12 cellular contexts compared by ENCODE assay signal in genomic region chr4:151012376-151012775, GRCh38. TPM values are rescaled to one million over a fixed set of nuclear protein-coding genes. Genes with fewer than 3 reads are reported as not detected.
A peak's percentile ranks its signal among the peaks of the same experiment; 100 is the strongest.
DNase-seq lines count a peak whose midpoint lies in the region; ATAC-seq and TF ChIP-seq lines count a peak whose summit lies in the region.
"Had no signal": no experiment of that assay in that cellular context is flagged by ENCODE, and none has a peak within 500 bp of the region (broad histone marks: within the 10 kb centered on the region; RNA-seq: fewer than 3 reads in every experiment).

No MANE protein-coding gene starts in this region.

- no peak for ATAC-seq in CD4-positive, alpha-beta T cell (ENCODE audit: poor library complexity)
- ATAC-seq in HCT116, result no peak
- ATAC-seq in lower lobe of right lung, result no peak
- ATAC-seq: stimulated activated memory B cell treated with anti-CD40 and anti-IgM and Interleukin-4, amounts not matched to agents 10 μg/mL and 1 μg/mL and 100 μg/mL, for 72 hours had no signal

- H3K9me2 ChIP-seq in HCT116 (ENCODE audit: insufficient read depth), result no peaks in the 10 kb centered on the region

- peaks cover 22 to 35% of the 10 kb centered on the region in 2 experiments for H3K4me1 ChIP-seq in HCT116 (ENCODE audit: control insufficient read depth in 1 of 2, insufficient read depth in 2 of 2, low read length in 2 of 2)
- H3K4me1 ChIP-seq in lower lobe of right lung, result peaks cover 24% of the 10 kb centered on the region

- H3K27me3 ChIP-seq in CD4-positive, alpha-beta T cell (ENCODE audit: control insufficient read depth, insufficient read depth, low read length), result no peaks in the 10 kb centered on the region
- H3K27me3 ChIP-seq in HCT116 (ENCODE audit: insufficient read depth, low read length) (no peaks in the 10 kb centered on the region), lower lobe of right lung (ENCODE audit: low read depth) (no peaks in the 10 kb centered on the region)

- H3K36me3 ChIP-seq in HCT116 (ENCODE audit: control insufficient read depth in 1 of 2, insufficient read depth in 2 of 2, low read length in 2 of 2) (peaks cover 0 to 15% of the 10 kb centered on the region in 2 experiments; a peak in 2 of 4 replicates), lower lobe of right lung (no peaks in the 10 kb centered on the region)
- H3K36me3 ChIP-seq: neutrophil had no signal

- DNase-seq in CD4-positive, alpha-beta T cell, result no peak
- no peak for DNase-seq in HCT116 (ENCODE audit: low read depth, low spot score)
- no peak for DNase-seq in activated T-helper 2 cell treated with anti-CD3 and anti-CD28 coated beads, Interferon-gamma antibody, Interleukin-2, Interleukin-4, amounts not matched to agents 10 μg/mL and 5 μg/mL and 100 μg/mL, durations not matched to agents 14 hours and 24 hours and 36 hours (ENCODE audit: low spot score)
- no peak for DNase-seq in lower lobe of right lung
- no peak for DNase-seq in NCI-H69 (lab: John Stamatoyannopoulos, UW)
- no peak for DNase-seq in islet precursor cell
- DNase-seq in RPMI8226, result no peak
- no peak for DNase-seq in lower leg skin (ENCODE audit: low spot score in 2 of 2)
- DNase-seq: DMS 273 treated with DMSO at 0.1 percent for 48 hours, NCI-H2171 had no signal

- H3K4me3 Mint-ChIP-seq in CD4-positive, alpha-beta T cell, result peak overlapping the region; percentile 80
- H3K4me3 Mint-ChIP-seq in activated T-helper 2 cell treated with anti-CD3 and anti-CD28 coated beads, Interferon-gamma antibody, Interleukin-2, Interleukin-4, amounts not matched to agents 10 μg/mL and 5 μg/mL and 100 μg/mL, durations not matched to agents 14 hours and 24 hours and 36 hours (ENCODE audit: low read depth), result peak overlapping the region; percentile 55

- no peaks in the 10 kb centered on the region for H3K9me3 ChIP-seq in CD4-positive, alpha-beta T cell (ENCODE audit: control insufficient read depth, low read length)
- no peaks in the 10 kb centered on the region for H3K9me3 ChIP-seq in HCT116 (ENCODE audit: control insufficient read depth in 1 of 2, insufficient read depth in 1 of 2, low read depth in 1 of 2, low read length in 2 of 2)
- H3K9me3 ChIP-seq in lower lobe of right lung, result no peaks in the 10 kb centered on the region
- H3K9me3 ChIP-seq: neutrophil had no signal

- TF ChIP-seq CTCF in CD4-positive, alpha-beta T cell (IDR thresholded peaks at IDR 0.05), result no peak
- no peak for TF ChIP-seq CTCF in HCT116 (IDR thresholded peaks at IDR 0.05 in 2 of 3, conservative IDR thresholded peaks at IDR 0.05 in 1 of 3; ENCODE audit: borderline replicate concordance in 1 of 3, insufficient read depth in 1 of 3, low read depth in 2 of 3, low read length in 2 of 3)
- TF ChIP-seq CTCF in lower lobe of right lung (IDR thresholded peaks at IDR 0.05), result no peak
- TF ChIP-seq CTCF in lower leg skin (IDR thresholded peaks at IDR 0.05), result no peak

- no peak for TF ChIP-seq POLR2A in HCT116 (IDR thresholded peaks at IDR 0.05; ENCODE audit: borderline replicate concordance, extremely low read depth, insufficient read depth, insufficient read length)
- TF ChIP-seq POLR2A in lower leg skin (IDR thresholded peaks at IDR 0.05), result no peak

- peaks cover 9% of the 10 kb centered on the region; the same call in 1 of the 2 replicates for H4K20me1 ChIP-seq in HCT116 (ENCODE audit: insufficient read depth)

- peak overlapping the region; percentile 16; the same call in 1 of the 2 replicates for H3K9ac ChIP-seq in HCT116 (ENCODE audit: low read length)

- no peak overlapping the region for H2AFZ ChIP-seq in HCT116 (ENCODE audit: low read depth, low read length, poor library complexity, severe bottlenecking)

- intact Hi-C loops in CD4-positive, alpha-beta T cell (cut with DNase I, micrococcal nuclease), result loop anchor here in 1 of 2 experiments (10.0 kb wide), 3 partner anchors 742 to 1772 kb away; partner anchors contain the start of gene FBXW7
- intact Hi-C loops in HCT116 (cut with micrococcal nuclease) (no loop called here), lower lobe of right lung (cut with DNase I) (no loop called here), lower leg skin (cut with DNase I; ENCODE audit: low total_unique reads) (no loop called here)
- intact Hi-C loops in activated T-helper 2 cell treated with anti-CD3 and anti-CD28 coated beads, Interferon-gamma antibody, Interleukin-2, Interleukin-4, amounts not matched to agents 10 μg/mL and 5 μg/mL and 100 μg/mL, durations not matched to agents 14 hours and 24 hours and 36 hours (cut with micrococcal nuclease), result no loop called here

- H3K4me1 Mint-ChIP-seq in CD4-positive, alpha-beta T cell (ENCODE audit: low read depth), result peaks cover 51% of the 10 kb centered on the region
- peaks cover 18% of the 10 kb centered on the region for H3K4me1 Mint-ChIP-seq in activated T-helper 2 cell treated with anti-CD3 and anti-CD28 coated beads, Interferon-gamma antibody, Interleukin-2, Interleukin-4, amounts not matched to agents 10 μg/mL and 5 μg/mL and 100 μg/mL, durations not matched to agents 14 hours and 24 hours and 36 hours (ENCODE audit: low read depth)

- no TSS peak for BruUV-seq in HCT116 (replicated peaks; lab: Mats Ljungman, UMichigan)

- RAD21 ChIA-PET in HCT116 (lab: Charles Lee; ENCODE audit: low non-redundant PET in 1 of 2, low total read pairs in 2 of 2, uncharacterized antibody in 2 of 2, unreplicated experiment in 2 of 2), result no interaction called here

- H3K4me2 ChIP-seq in HCT116 (ENCODE audit: low read length), result peak overlapping the region; percentile 83; the same call in 1 of the 2 replicates

- H3K9me3 Mint-ChIP-seq in CD4-positive, alpha-beta T cell, result no peaks in the 10 kb centered on the region
- no peaks in the 10 kb centered on the region for H3K9me3 Mint-ChIP-seq in activated T-helper 2 cell treated with anti-CD3 and anti-CD28 coated beads, Interferon-gamma antibody, Interleukin-2, Interleukin-4, amounts not matched to agents 10 μg/mL and 5 μg/mL and 100 μg/mL, durations not matched to agents 14 hours and 24 hours and 36 hours
- H3K9me3 Mint-ChIP-seq: stimulated activated memory B cell treated with anti-CD40 and anti-IgM and Interleukin-4, amounts not matched to agents 10 μg/mL and 1 μg/mL and 100 μg/mL, for 72 hours had no signal

- no peaks in the 10 kb centered on the region for H3K27me3 Mint-ChIP-seq in CD4-positive, alpha-beta T cell
- no peaks in the 10 kb centered on the region for H3K27me3 Mint-ChIP-seq in activated T-helper 2 cell treated with anti-CD3 and anti-CD28 coated beads, Interferon-gamma antibody, Interleukin-2, Interleukin-4, amounts not matched to agents 10 μg/mL and 5 μg/mL and 100 μg/mL, durations not matched to agents 14 hours and 24 hours and 36 hours (ENCODE audit: low read depth)
- H3K27me3 Mint-ChIP-seq: stimulated activated memory B cell treated with anti-CD40 and anti-IgM and Interleukin-4, amounts not matched to agents 10 μg/mL and 1 μg/mL and 100 μg/mL, for 72 hours had no signal

- H3K79me2 ChIP-seq in HCT116 (ENCODE audit: insufficient read depth, low read length), result peaks cover 74% of the 10 kb centered on the region

- CTCF ChIA-PET in CD4-positive, alpha-beta T cell (lab: Charles Lee), result interaction anchor here (0.6 to 1.1 kb wide), 3 partner anchors 10 to 1653 kb away, joined by 3 to 4 read pairs (median 3); no protein-coding TSS in a partner anchor
- CTCF ChIA-PET in HCT116 (lab: Charles Lee), result no interaction called here

- peaks cover 35% of the 10 kb centered on the region for H3K36me3 Mint-ChIP-seq in CD4-positive, alpha-beta T cell (ENCODE audit: low read depth)
- H3K36me3 Mint-ChIP-seq in activated T-helper 2 cell treated with anti-CD3 and anti-CD28 coated beads, Interferon-gamma antibody, Interleukin-2, Interleukin-4, amounts not matched to agents 10 μg/mL and 5 μg/mL and 100 μg/mL, durations not matched to agents 14 hours and 24 hours and 36 hours (ENCODE audit: low read depth), result peaks cover 31% of the 10 kb centered on the region
- H3K36me3 Mint-ChIP-seq: stimulated activated memory B cell treated with anti-CD40 and anti-IgM and Interleukin-4, amounts not matched to agents 10 μg/mL and 1 μg/mL and 100 μg/mL, for 72 hours had no signal

- H3K4me3 ChIP-seq in HCT116 (replicated peaks in 1 of 2; ENCODE audit: low read depth in 1 of 2, low read length in 2 of 2) (peak overlapping the region in 1 of 2 experiments; percentile 80; a peak in 1 of 4 replicates), lower lobe of right lung (peak overlapping the region; percentile 99), lower leg skin (ENCODE audit: low read depth, poor library complexity, severe bottlenecking) (no peak overlapping the region)

- TF ChIP-seq RAD21 in HCT116 (IDR thresholded peaks at IDR 0.05; ENCODE audit: low read depth), result no peak

- WGBS in lower leg skin, 2 donors, result 77% methylated on average over 2 of the region's 2 CpGs

- no peak overlapping the region for H3K27ac ChIP-seq in CD4-positive, alpha-beta T cell (ENCODE audit: low read depth, low read length)
- H3K27ac ChIP-seq in HCT116 (ENCODE audit: low read depth, low read length), result peak overlapping the region; percentile 18; the same call in 1 of the 2 replicates
- H3K27ac ChIP-seq in lower lobe of right lung, result no peak overlapping the region
- H3K27ac ChIP-seq: neutrophil had no signal

- H3K27ac Mint-ChIP-seq in CD4-positive, alpha-beta T cell, result peak overlapping the region; percentile 8
- H3K27ac Mint-ChIP-seq in activated T-helper 2 cell treated with anti-CD3 and anti-CD28 coated beads, Interferon-gamma antibody, Interleukin-2, Interleukin-4, amounts not matched to agents 10 μg/mL and 5 μg/mL and 100 μg/mL, durations not matched to agents 14 hours and 24 hours and 36 hours, result no peak overlapping the region

- POLR2A ChIA-PET in CD4-positive, alpha-beta T cell (lab: Charles Lee), result interaction anchor here (7.3 kb wide), 1 partner anchor 86 kb away, joined by 78 read pairs; the partner anchor contains the start of gene RPS3A
- POLR2A ChIA-PET in HCT116 (lab: Charles Lee), result interaction anchor here (0.7 kb wide), 1 partner anchor 19 kb away, joined by 4 read pairs; no protein-coding TSS in a partner anchor

TF ChIP-seq in HCT116, 20 proteins besides CTCF, POLR2A, EP300 and RAD21 (continues in another document):
- TF ChIP-seq TCF7L2 (IDR thresholded peaks at IDR 0.05; ENCODE audit: borderline replicate concordance, extremely low read depth, insufficient read depth, insufficient read length), result no peak
- TF ChIP-seq EGR1 (IDR thresholded peaks at IDR 0.05; ENCODE audit: low read depth), result no peak
- TF ChIP-seq SIN3A (IDR thresholded peaks at IDR 0.05; ENCODE audit: low read depth), result no peak
- no peak for TF ChIP-seq JUND (IDR thresholded peaks at IDR 0.05)

RNA-seq across cellular contexts. Expression of gene LRBA, which starts 2.7 kb away (rescaled TPM):
- 10 to 100 TPM; 52.6 to 55.0 TPM for total RNA-seq in CD4-positive, alpha-beta T cell
- total RNA-seq in HCT116 (2021; ENCODE audit: unreplicated experiment) (79.8 TPM), lower lobe of right lung (46.2 TPM), lower leg skin (10 to 100 TPM; 71.9 to 86.8 (median 75.0) TPM)
- 40.1 and 40.9 TPM in 2 replicates for polyA plus RNA-seq in HCT116 (2012)
- 46.4 and 47.7 TPM in 2 replicates for total RNA-seq in activated T-helper 2 cell treated with anti-CD3 and anti-CD28 coated beads, Interferon-gamma antibody, Interleukin-2, Interleukin-4, amounts not matched to agents 10 μg/mL and 5 μg/mL and 100 μg/mL, durations not matched to agents 14 hours and 24 hours and 36 hours
